13 cellular contexts compared by ENCODE assay signal in the genomic region with DNA sequence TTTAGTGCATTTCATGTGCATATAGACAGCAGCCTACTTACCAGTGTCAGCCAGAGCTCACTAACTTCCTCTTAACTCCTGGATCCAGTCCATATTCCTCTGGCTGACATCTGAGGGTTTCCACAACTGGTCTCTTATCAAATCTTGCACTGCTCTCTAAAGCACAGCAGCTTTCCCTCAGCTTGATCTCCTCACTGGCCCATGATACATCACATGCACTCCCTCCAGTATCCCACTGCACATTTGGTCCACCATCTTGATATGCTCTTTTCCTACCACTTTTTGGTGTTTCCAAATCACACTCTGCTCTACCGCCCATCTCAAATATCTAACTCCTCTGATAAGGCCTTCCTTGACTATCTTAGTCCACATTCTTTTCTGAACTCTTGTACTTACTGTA.
A peak's percentile ranks its signal among the peaks of the same experiment; 100 is the strongest.
DNase-seq lines count a peak whose midpoint lies in the region; ATAC-seq and TF ChIP-seq lines count a peak whose summit lies in the region.
"Had no signal": no experiment of that assay in that cellular context is flagged by ENCODE, and none has a peak within 500 bp of the region (broad histone marks: within the 10 kb centered on the region; RNA-seq: fewer than 3 reads in every experiment).

No MANE protein-coding gene starts in this region.

- no peak for TF ChIP-seq POLR2A in sigmoid colon (IDR thresholded peaks at IDR 0.05)

- intact Hi-C loops in sigmoid colon (cut with DNase I) = no loop called here

- H2AK5ac ChIP-seq in mesendoderm (ENCODE audit: low read length) = no peak overlapping the region

- TF ChIP-seq EP300 in sigmoid colon (IDR thresholded peaks at IDR 0.05) = no peak

- no peak overlapping the region for H4K8ac ChIP-seq in mesendoderm (ENCODE audit: low read depth, low read length)

- DNase-seq in GF-D8 (lab: John Stamatoyannopoulos, UW) = peak; percentile 88
- DNase-seq in SKM-1 treated with dmso at 0.1 percent for 144 hours (lab: John Stamatoyannopoulos, UW; ENCODE audit: unreplicated experiment) = peak; percentile 44
- peak; percentile 76 to 90 for DNase-seq in cardiac muscle cell (ENCODE audit: low read depth in 1 of 2, low spot score in 1 of 2)
- DNase-seq in sigmoid colon = no peak
- no peak for DNase-seq in stimulated activated CD4-positive, alpha-beta T cell treated with anti-CD3 and anti-CD28 coated beads, Interleukin-2, amount 100 ng/mL, for 24 hours
- no peak for DNase-seq in mesendoderm
- no peak for DNase-seq in activated CD8-positive, alpha-beta memory T cell treated with anti-CD3 and anti-CD28 coated beads, Interleukin-2, amount 50 U/mL, for 4 hours
- DNase-seq: activated CD8-positive, alpha-beta memory T cell treated with anti-CD3 and anti-CD28 coated beads, Interleukin-2, amount 50 U/mL, for 48 hours; NCI-H524 had no signal

- no peak overlapping the region for H2BK5ac ChIP-seq in mesendoderm (ENCODE audit: low read length)

- no peak overlapping the region for H3K18ac ChIP-seq in mesendoderm (ENCODE audit: low read length)

- H3K4me3 ChIP-seq in cardiac muscle cell = no peak overlapping the region
- no peak overlapping the region for H3K4me3 ChIP-seq in sigmoid colon
- no peak overlapping the region for H3K4me3 ChIP-seq in mesendoderm (ENCODE audit: low read length)
- H3K4me3 ChIP-seq: breast epithelium, lung had no signal

- no peak overlapping the region for H3K9ac ChIP-seq in mesendoderm (ENCODE audit: low read length)

- no peak overlapping the region for H3K4ac ChIP-seq in mesendoderm (ENCODE audit: low read depth, low read length)

- H3K79me2 ChIP-seq in mesendoderm (ENCODE audit: control insufficient read depth, insufficient read depth, low read length) = no peaks in the 10 kb centered on the region

- WGBS in sigmoid colon, 2 donors = 90 to 92% methylated on average over 1 of the region's 1 CpG
- no CpG with 5 or more reads among the region's 1 CpG for WGBS in mesendoderm (ENCODE audit: extremely low coverage, insufficient coverage, low lambda C conversion rate)

- H4K5ac ChIP-seq in mesendoderm (ENCODE audit: low read length) = no peak overlapping the region

- no peak for ATAC-seq in GM19023 (IDR thresholded peaks at IDR 0.05; ENCODE audit: unreplicated experiment)

- H3K79me1 ChIP-seq in mesendoderm (ENCODE audit: low read length) = no peaks in the 10 kb centered on the region

- H3K4me1 ChIP-seq in cardiac muscle cell (ENCODE audit: low read depth) (peaks cover 43% of the 10 kb centered on the region), sigmoid colon (peaks cover 0 to 84% (median 73%) of the 10 kb centered on the region in 4 donors), mesendoderm (ENCODE audit: control insufficient read depth, low read depth, low read length) (peaks cover 10% of the 10 kb centered on the region)

- H3K36me3 ChIP-seq in cardiac muscle cell (no peaks in the 10 kb centered on the region), sigmoid colon (no peaks in the 10 kb centered on the region), mesendoderm (ENCODE audit: control insufficient read depth, insufficient read depth, low read length) (no peaks in the 10 kb centered on the region)
- H3K36me3 ChIP-seq: breast epithelium had no signal

- no peak overlapping the region for H3K56ac ChIP-seq in mesendoderm (ENCODE audit: low read length)

- peak overlapping the region; percentile 93 for H3K27ac ChIP-seq in cardiac muscle cell
- peak overlapping the region; percentile 74 to 82 (median 80) for H3K27ac ChIP-seq in sigmoid colon
- H3K27ac ChIP-seq in mesendoderm (ENCODE audit: low read depth, low read length) = no peak overlapping the region
- H3K27ac ChIP-seq: C4-2B had no signal

- no peak overlapping the region for H3K23ac ChIP-seq in mesendoderm (ENCODE audit: low read length)

- TF ChIP-seq CTCF in cardiac muscle cell (IDR thresholded peaks at IDR 0.05; ENCODE audit: low read depth, low read length) (no peak), sigmoid colon (IDR thresholded peaks at IDR 0.05) (no peak)

- no peak overlapping the region for H2BK120ac ChIP-seq in mesendoderm (ENCODE audit: low read depth, low read length)

- no peaks in the 10 kb centered on the region for H3K27me3 ChIP-seq in cardiac muscle cell
- no peaks in the 10 kb centered on the region for H3K27me3 ChIP-seq in sigmoid colon
- no peaks in the 10 kb centered on the region for H3K27me3 ChIP-seq in mesendoderm (ENCODE audit: insufficient read depth, low read length, poor library complexity)
- H3K27me3 ChIP-seq: breast epithelium had no signal

- H3K4me2 ChIP-seq in mesendoderm (ENCODE audit: low read length) = no peak overlapping the region

- no peak overlapping the region for H2BK15ac ChIP-seq in mesendoderm (replicated peaks; ENCODE audit: low read depth)

- H3K9me3 ChIP-seq in cardiac muscle cell (ENCODE audit: low read depth) (no peaks in the 10 kb centered on the region), sigmoid colon (no peaks in the 10 kb centered on the region)
- H3K9me3 ChIP-seq: breast epithelium had no signal

Comparison
In these comparisons a context has a peak if more than half of its experiments do, and no peak if none do; other contexts are left out.
1. DNase-seq: peak in GF-D8 (single experiment), SKM-1 treated with dmso at 0.1 percent for 144 hours (single experiment) and cardiac muscle cell (2 of 2); none in sigmoid colon (single experiment), stimulated activated CD4-positive, alpha-beta T cell treated with anti-CD3 and anti-CD28 coated beads, Interleukin-2, amount 100 ng/mL, for 24 hours (0 of 2), mesendoderm (single experiment) and activated CD8-positive, alpha-beta memory T cell treated with anti-CD3 and anti-CD28 coated beads, Interleukin-2, amount 50 U/mL, for 4 hours (single experiment).